Comparison of ENCODE assay signal across 23 cellular contexts in genomic region chr5:132692632-132692967, GRCh38. TPM values are rescaled to one million over a fixed set of nuclear protein-coding genes. Genes with fewer than 3 reads are reported as not detected.
"Had no signal": no experiment of that assay in that cellular context is flagged by ENCODE, and none has a peak within 500 bp of the region (broad histone marks: within the 10 kb centered on the region; RNA-seq: fewer than 3 reads in every experiment).

No MANE protein-coding gene starts in this region.

- H3K27ac Mint-ChIP-seq: activated T-helper 2 cell treated with anti-CD3 and anti-CD28 coated beads, Interferon-gamma antibody, Interleukin-2, Interleukin-4, amounts not matched to agents 10 μg/mL and 5 μg/mL and 100 μg/mL, durations not matched to agents 14 hours and 24 hours and 36 hours; memory B cell had no signal

- H3K9me3 ChIP-seq: ascending aorta, esophagus muscularis mucosa, ovary, right lobe of liver, thoracic aorta, upper lobe of right lung had no signal

- H3K4me2 ChIP-seq: smooth muscle cell had no signal

- H3K4me1 ChIP-seq: ascending aorta, esophagus muscularis mucosa, right lobe of liver, upper lobe of right lung had no signal

- ATAC-seq: activated CD4-positive, CD25-positive, alpha-beta regulatory T cell treated with anti-CD3 and anti-CD28 coated beads, Interleukin-2, amount 50 U/mL, for 24 hours; naive thymus-derived CD8-positive, alpha-beta T cell; right lobe of liver; upper lobe of right lung had no signal

- H3K9me3 Mint-ChIP-seq: activated CD4-positive, alpha-beta T cell treated with anti-CD3 and anti-CD28 coated beads, Interleukin-2, amount 10 ng/mL, durations not matched to agents 7 days and 5 days; naive thymus-derived CD8-positive, alpha-beta T cell had no signal

- H3K4me3 ChIP-seq: ascending aorta, esophagus muscularis mucosa, ovary, right lobe of liver, smooth muscle cell, thoracic aorta, upper lobe of right lung had no signal

- H3K27me3 ChIP-seq: ascending aorta, esophagus muscularis mucosa, ovary, right lobe of liver, upper lobe of right lung had no signal

- H3K36me3 ChIP-seq: ovary, right lobe of liver had no signal

- DNase-seq: activated CD4-positive, alpha-beta T cell treated with anti-CD3 and anti-CD28 coated beads, Interleukin-2, amount 10 ng/mL, durations not matched to agents 7 days and 5 days; activated CD8-positive, alpha-beta memory T cell treated with anti-CD3 and anti-CD28 coated beads for 24 hours; activated naive CD4-positive, alpha-beta T cell treated with Interleukin-2 at 50 U/mL for 16 hours; cerebellar nuclear complex; cortex of kidney; effector CD4-positive, alpha-beta T cell; naive thymus-derived CD8-positive, alpha-beta T cell; ovary; right lobe of liver; stimulated activated CD4-positive, alpha-beta T cell treated with anti-CD3 and anti-CD28 coated beads, Interleukin-4, amount 100 ng/mL, for 1 hour; upper lobe of right lung had no signal

- H3K27ac ChIP-seq: ascending aorta, esophagus muscularis mucosa, ovary, right lobe of liver, thoracic aorta, upper lobe of right lung had no signal

- H3K4me3 Mint-ChIP-seq: activated CD4-positive, alpha-beta T cell treated with anti-CD3 and anti-CD28 coated beads, Interleukin-2, amount 10 ng/mL, durations not matched to agents 7 days and 5 days; memory B cell; naive thymus-derived CD8-positive, alpha-beta T cell; T-helper 1 cell treated with Interleukin-12 subunit alpha and Interleukin-12 subunit beta and Interleukin-4 antibody, amounts not matched to agents 30 μg/mL and 1 μg/mL, for 36 hours had no signal

- H3K27me3 Mint-ChIP-seq: memory B cell; naive thymus-derived CD8-positive, alpha-beta T cell had no signal

RNA-seq across cellular contexts. Expression of gene IL4, which starts 18.8 kb away (rescaled TPM):
- total RNA-seq: activated CD4-positive, alpha-beta T cell treated with anti-CD3 and anti-CD28 coated beads, Interleukin-2, amount 10 ng/mL, durations not matched to agents 7 days and 5 days; ascending aorta; esophagus muscularis mucosa; glomerular endothelial cell; liver; naive thymus-derived CD8-positive, alpha-beta T cell; ovary; pulmonary artery endothelial cell; right lobe of liver; smooth muscle cell; thoracic aorta; upper lobe of right lung had no signal
- polyA plus RNA-seq: adipose tissue; liver; naive thymus-derived CD8-positive, alpha-beta T cell; ovary; smooth muscle cell had no signal

RNA-seq across cellular contexts. Expression of gene IL13, which starts 34.6 kb away (rescaled TPM):
- total RNA-seq: ascending aorta, esophagus muscularis mucosa, glomerular endothelial cell, liver, ovary, pulmonary artery endothelial cell, upper lobe of right lung had no signal
- polyA plus RNA-seq: liver; naive thymus-derived CD8-positive, alpha-beta T cell; ovary; smooth muscle cell had no signal

RNA-seq across cellular contexts. Expression of gene CCNI2, which starts 54.6 kb away (rescaled TPM):
- total RNA-seq: ascending aorta, glomerular endothelial cell, pulmonary artery endothelial cell, thoracic aorta had no signal
